16 cellular contexts compared by ENCODE assay signal in genomic region chr10:29254123-29255046, GRCh38. TPM values are rescaled to one million over a fixed set of nuclear protein-coding genes. Genes with fewer than 3 reads are reported as not detected.
DNase-seq lines count a peak whose midpoint lies in the region; ATAC-seq, FAIRE-seq and TF ChIP-seq lines count a peak whose summit lies in the region.
"Had no signal": no experiment of that assay in that cellular context is flagged by ENCODE, and none has a peak within 500 bp of the region (broad histone marks: within the 10 kb centered on the region; RNA-seq: fewer than 3 reads in every experiment).

No MANE protein-coding gene starts in this region.

- in situ Hi-C loops in GM13977 (cut with MboI; ENCODE audit: low pct_unique_long_range_greater_than_20kb, low sequenced_read_pairs, unreplicated experiment), result no loop called here
- in situ Hi-C loops in brain microvascular endothelial cell (cut with HindIII; ENCODE audit: low pct_ligation_motif_present, low sequenced_read_pairs), result no loop called here

- H3K27ac ChIP-seq in brain microvascular endothelial cell, result peak overlapping the region; percentile 64
- H3K27ac ChIP-seq in pancreas, result peak overlapping the region in 1 of 4 donors; percentile 27
- no peak overlapping the region for H3K27ac ChIP-seq in adrenal gland
- H3K27ac ChIP-seq: colonic mucosa, suprapubic skin had no signal

- peaks cover 21% of the 10 kb centered on the region for H3K4me1 Mint-ChIP-seq in CD14-positive monocyte

- peaks cover 13 to 24% (median 19%) of the 10 kb centered on the region in 3 donors for H3K27me3 Mint-ChIP-seq in CD14-positive monocyte (ENCODE audit: low read depth in 3 of 3)

- no peak for TF ChIP-seq CTCF in GM13977 (IDR thresholded peaks at IDR 0.05; ENCODE audit: extremely low read depth, insufficient read depth, missing control alignments)
- TF ChIP-seq CTCF in brain microvascular endothelial cell (IDR thresholded peaks at IDR 0.05; ENCODE audit: low read depth, low read length, missing control alignments), result no peak
- TF ChIP-seq CTCF in pancreas (IDR thresholded peaks at IDR 0.05), result no peak
- TF ChIP-seq CTCF in adrenal gland (IDR thresholded peaks at IDR 0.05), result no peak
- no peak for TF ChIP-seq CTCF in CD14-positive monocyte (IDR thresholded peaks at IDR 0.05)

- H3K36me3 ChIP-seq in brain microvascular endothelial cell (replicated peaks) (no peaks in the 10 kb centered on the region), pancreas (no peaks in the 10 kb centered on the region), adrenal gland (replicated peaks in 1 of 2) (no peaks in the 10 kb centered on the region)
- H3K36me3 ChIP-seq: colonic mucosa, suprapubic skin had no signal

- intact Hi-C loops in pancreas (cut with DNase I) (no loop called here), adrenal gland (cut with DNase I) (no loop called here), CD14-positive monocyte (cut with micrococcal nuclease) (no loop called here)

- peak overlapping the region in 1 of 7 donors; percentile 11 for H3K27ac Mint-ChIP-seq in CD14-positive monocyte
- H3K27ac Mint-ChIP-seq: naive thymus-derived CD4-positive, alpha-beta T cell; T-helper 1 cell treated with Interleukin-12 subunit alpha and Interleukin-12 subunit beta and Interleukin-4 antibody, amounts not matched to agents 30 μg/mL and 1 μg/mL, for 36 hours had no signal

- H3K9me3 ChIP-seq in pancreas (no peaks in the 10 kb centered on the region), adrenal gland (replicated peaks in 1 of 3) (no peaks in the 10 kb centered on the region)
- H3K9me3 ChIP-seq: colonic mucosa, suprapubic skin had no signal

- peak in 3 of 4 donors; percentile 34 to 78 (median 62) for ATAC-seq in pancreas
- ATAC-seq: naive thymus-derived CD4-positive, alpha-beta T cell had no signal

- no peak for FAIRE-seq in pancreas (lab: Jason Lieb, UNC)
- FAIRE-seq: GM19239 had no signal

- no peak overlapping the region for H3K4me3 ChIP-seq in brain microvascular endothelial cell (ENCODE audit: low read depth, low read length)
- no peak overlapping the region for H3K4me3 ChIP-seq in pancreas
- H3K4me3 ChIP-seq in adrenal gland, result no peak overlapping the region
- H3K4me3 ChIP-seq: colonic mucosa, suprapubic skin had no signal

- H3K36me3 Mint-ChIP-seq in CD14-positive monocyte, result no peaks in the 10 kb centered on the region
- H3K36me3 Mint-ChIP-seq: naive thymus-derived CD4-positive, alpha-beta T cell had no signal

- H3K4me1 ChIP-seq in pancreas, result no peaks in the 10 kb centered on the region
- peaks cover 0 to 7% of the 10 kb centered on the region in 2 donors for H3K4me1 ChIP-seq in adrenal gland (replicated peaks in 1 of 2)
- H3K4me1 ChIP-seq: colonic mucosa had no signal

- peaks cover 0 to 4% (median 2%) of the 10 kb centered on the region in 7 donors for H3K9me3 Mint-ChIP-seq in CD14-positive monocyte
- H3K9me3 Mint-ChIP-seq: T-helper 1 cell treated with Interleukin-12 subunit alpha and Interleukin-12 subunit beta and Interleukin-4 antibody, amounts not matched to agents 30 μg/mL and 1 μg/mL, for 36 hours had no signal

- 13 to 15% methylated on average over 9 of the region's 9 CpGs for WGBS in pancreas, 2 donors
- 53 to 60% (median 58%) methylated on average over 7 to 9 of the region's 9 CpGs for WGBS in adrenal gland, 4 donors

- H3K4me3 Mint-ChIP-seq in CD14-positive monocyte, result peak overlapping the region in 1 of 2 donors; percentile 39
- H3K4me3 Mint-ChIP-seq: naive thymus-derived CD4-positive, alpha-beta T cell; T-helper 1 cell treated with Interleukin-12 subunit alpha and Interleukin-12 subunit beta and Interleukin-4 antibody, amounts not matched to agents 30 μg/mL and 1 μg/mL, for 36 hours had no signal

- H3K27me3 ChIP-seq in brain microvascular endothelial cell (replicated peaks) (no peaks in the 10 kb centered on the region), pancreas (no peaks in the 10 kb centered on the region), adrenal gland (no peaks in the 10 kb centered on the region)
- H3K27me3 ChIP-seq: colonic mucosa had no signal

- peak; percentile 44 for DNase-seq in GM13977 (ENCODE audit: low spot score)
- DNase-seq in MV-4-11 (lab: John Stamatoyannopoulos, UW), result peak; percentile 60
- peak; percentile 95 for DNase-seq in brain microvascular endothelial cell
- DNase-seq in pancreas, result peak in 1 of 6 donors; percentile 6
- no peak for DNase-seq in GM03348 (ENCODE audit: low spot score)
- DNase-seq in adrenal gland, result no peak
- DNase-seq in NCI-H345 (lab: John Stamatoyannopoulos, UW), result no peak
- DNase-seq in CD14-positive monocyte (ENCODE audit: low spot score), result no peak
- DNase-seq: activated T-cell treated with anti-CD3 and anti-CD28 coated beads, Interleukin-2, amount 50 U/mL, for 1 hour; colonic mucosa; hypothalamus; naive thymus-derived CD4-positive, alpha-beta T cell; stimulated activated CD4-positive, alpha-beta T cell treated with anti-CD3 and anti-CD28 coated beads, Interleukin-2, amount 100 ng/mL, for 24 hours had no signal

- TF ChIP-seq POLR2A in adrenal gland (IDR thresholded peaks at IDR 0.05), result no peak

RNA-seq across cellular contexts. Expression of gene LYZL1, which starts 34.5 kb away (rescaled TPM):
- not detected for total RNA-seq in pancreas
- not detected for polyA plus RNA-seq in pancreas
- total RNA-seq in adrenal gland, result not detected
- not detected for polyA plus RNA-seq in adrenal gland
- not detected for polyA plus RNA-seq in CD14-positive monocyte
- total RNA-seq: colonic mucosa; naive thymus-derived CD4-positive, alpha-beta T cell; suprapubic skin had no signal
- polyA plus RNA-seq: naive thymus-derived CD4-positive, alpha-beta T cell had no signal

Comparison
In these comparisons a context has a peak if more than half of its experiments do, and no peak if none do; other contexts are left out.
1. DNase-seq: peak in GM13977 (single experiment), MV-4-11 (single experiment) and brain microvascular endothelial cell (single experiment); none in GM03348 (single experiment), adrenal gland (0 of 7), NCI-H345 (single experiment) and CD14-positive monocyte (single experiment).